Comparison of ENCODE assay signal across 8 cellular contexts in genomic region chr1:169485427-169486280, GRCh38.
DNase-seq lines count a peak whose midpoint lies in the region; ATAC-seq and TF ChIP-seq lines count a peak whose summit lies in the region.

SLC19A2 (minus strand) TSS chr1:169485944; CDS start chr1:169485766, 178 bp downstream.

- H3K36me3 Mint-ChIP-seq in central memory CD8-positive, alpha-beta T cell (ENCODE audit: insufficient read depth), result no peaks in the 10 kb centered on the region

- peaks cover 44% of the 10 kb centered on the region for H3K4me1 Mint-ChIP-seq in central memory CD8-positive, alpha-beta T cell

- peak within 1 kb of the TSS; percentile 92 for H3K27ac Mint-ChIP-seq in central memory CD8-positive, alpha-beta T cell (ENCODE audit: low read depth)

- H3K9me3 Mint-ChIP-seq in central memory CD8-positive, alpha-beta T cell, result no peaks in the 10 kb centered on the region

- peak; percentile 41 for TF ChIP-seq CTCF in AG10803 (conservative IDR thresholded peaks at IDR 0.05; ENCODE audit: low read length)

- DNase-seq in AG10803 (ENCODE audit: low read depth) (peak; percentile 100), NCI-H345 (lab: John Stamatoyannopoulos, UW) (peak; percentile 99), iris pigment epithelial cell (ENCODE audit: low read depth) (peak; percentile 100)
- DNase-seq in activated CD4-positive, CD25-positive, alpha-beta regulatory T cell treated with anti-CD3 and anti-CD28 coated beads, Interleukin-2, amount 50 U/mL, for 16 hours (ENCODE audit: low read depth, low spot score), result peak; percentile 85
- peak; percentile 80 to 84 for DNase-seq in central memory CD8-positive, alpha-beta T cell (ENCODE audit: low spot score in 2 of 2)
- DNase-seq in stimulated activated CD4-positive, alpha-beta T cell treated with anti-CD3 and anti-CD28 coated beads, Interleukin-12 subunit alpha, Interleukin-12 subunit beta, amount 100 ng/mL, for 24 hours (ENCODE audit: low read depth in 2 of 2), result peak; percentile 83 to 94

- H3K4me3 Mint-ChIP-seq in central memory CD8-positive, alpha-beta T cell, result peak within 1 kb of the TSS; percentile 87

- H3K4me3 ChIP-seq in AG10803 (ENCODE audit: low read length), result peak within 1 kb of the TSS; percentile 72

- no peaks in the 10 kb centered on the region for H3K27me3 Mint-ChIP-seq in central memory CD8-positive, alpha-beta T cell

- ATAC-seq in GM19023 (IDR thresholded peaks at IDR 0.05; ENCODE audit: unreplicated experiment), result peak; percentile 99
- peak; percentile 99 for ATAC-seq in HG03280 (IDR thresholded peaks at IDR 0.05; ENCODE audit: unreplicated experiment)
- peak; percentile 100 for ATAC-seq in central memory CD8-positive, alpha-beta T cell (replicated peaks; ENCODE audit: extremely low read depth, poor library complexity, severe bottlenecking)

Comparison
In these comparisons a context has a peak if more than half of its experiments do, and no peak if none do; other contexts are left out.
1. Peak in every context shown above with its lines: DNase-seq, ATAC-seq and H3K4me3 ChIP-seq.